Comparison of ENCODE assay signal across 1 cellular context in the genomic region with DNA sequence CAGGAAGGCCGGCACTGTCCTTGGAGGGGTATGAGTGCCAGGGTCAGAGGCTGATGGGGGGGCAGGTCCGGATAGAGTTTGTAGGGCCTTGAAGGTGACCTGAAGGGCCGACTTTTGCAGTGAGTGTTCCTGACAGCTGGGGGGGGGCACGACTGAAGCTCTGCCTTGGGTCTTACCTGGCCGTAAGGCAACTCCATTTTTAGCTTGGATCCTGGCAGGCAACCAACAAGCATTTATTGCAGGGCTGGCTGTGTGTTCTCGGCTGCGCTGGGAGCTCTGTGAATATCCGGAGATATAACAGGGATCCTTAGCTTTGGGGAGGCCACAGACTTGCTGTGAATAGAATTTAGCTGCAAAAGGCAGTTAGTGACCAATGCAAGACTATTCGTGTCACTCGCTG.
TF ChIP-seq lines count a peak whose summit lies in the region.

No MANE protein-coding gene starts in this region.

TF ChIP-seq in GM23338, 12 proteins besides CTCF, POLR2A, EP300 and RAD21:
- TF ChIP-seq, protein P1, sequence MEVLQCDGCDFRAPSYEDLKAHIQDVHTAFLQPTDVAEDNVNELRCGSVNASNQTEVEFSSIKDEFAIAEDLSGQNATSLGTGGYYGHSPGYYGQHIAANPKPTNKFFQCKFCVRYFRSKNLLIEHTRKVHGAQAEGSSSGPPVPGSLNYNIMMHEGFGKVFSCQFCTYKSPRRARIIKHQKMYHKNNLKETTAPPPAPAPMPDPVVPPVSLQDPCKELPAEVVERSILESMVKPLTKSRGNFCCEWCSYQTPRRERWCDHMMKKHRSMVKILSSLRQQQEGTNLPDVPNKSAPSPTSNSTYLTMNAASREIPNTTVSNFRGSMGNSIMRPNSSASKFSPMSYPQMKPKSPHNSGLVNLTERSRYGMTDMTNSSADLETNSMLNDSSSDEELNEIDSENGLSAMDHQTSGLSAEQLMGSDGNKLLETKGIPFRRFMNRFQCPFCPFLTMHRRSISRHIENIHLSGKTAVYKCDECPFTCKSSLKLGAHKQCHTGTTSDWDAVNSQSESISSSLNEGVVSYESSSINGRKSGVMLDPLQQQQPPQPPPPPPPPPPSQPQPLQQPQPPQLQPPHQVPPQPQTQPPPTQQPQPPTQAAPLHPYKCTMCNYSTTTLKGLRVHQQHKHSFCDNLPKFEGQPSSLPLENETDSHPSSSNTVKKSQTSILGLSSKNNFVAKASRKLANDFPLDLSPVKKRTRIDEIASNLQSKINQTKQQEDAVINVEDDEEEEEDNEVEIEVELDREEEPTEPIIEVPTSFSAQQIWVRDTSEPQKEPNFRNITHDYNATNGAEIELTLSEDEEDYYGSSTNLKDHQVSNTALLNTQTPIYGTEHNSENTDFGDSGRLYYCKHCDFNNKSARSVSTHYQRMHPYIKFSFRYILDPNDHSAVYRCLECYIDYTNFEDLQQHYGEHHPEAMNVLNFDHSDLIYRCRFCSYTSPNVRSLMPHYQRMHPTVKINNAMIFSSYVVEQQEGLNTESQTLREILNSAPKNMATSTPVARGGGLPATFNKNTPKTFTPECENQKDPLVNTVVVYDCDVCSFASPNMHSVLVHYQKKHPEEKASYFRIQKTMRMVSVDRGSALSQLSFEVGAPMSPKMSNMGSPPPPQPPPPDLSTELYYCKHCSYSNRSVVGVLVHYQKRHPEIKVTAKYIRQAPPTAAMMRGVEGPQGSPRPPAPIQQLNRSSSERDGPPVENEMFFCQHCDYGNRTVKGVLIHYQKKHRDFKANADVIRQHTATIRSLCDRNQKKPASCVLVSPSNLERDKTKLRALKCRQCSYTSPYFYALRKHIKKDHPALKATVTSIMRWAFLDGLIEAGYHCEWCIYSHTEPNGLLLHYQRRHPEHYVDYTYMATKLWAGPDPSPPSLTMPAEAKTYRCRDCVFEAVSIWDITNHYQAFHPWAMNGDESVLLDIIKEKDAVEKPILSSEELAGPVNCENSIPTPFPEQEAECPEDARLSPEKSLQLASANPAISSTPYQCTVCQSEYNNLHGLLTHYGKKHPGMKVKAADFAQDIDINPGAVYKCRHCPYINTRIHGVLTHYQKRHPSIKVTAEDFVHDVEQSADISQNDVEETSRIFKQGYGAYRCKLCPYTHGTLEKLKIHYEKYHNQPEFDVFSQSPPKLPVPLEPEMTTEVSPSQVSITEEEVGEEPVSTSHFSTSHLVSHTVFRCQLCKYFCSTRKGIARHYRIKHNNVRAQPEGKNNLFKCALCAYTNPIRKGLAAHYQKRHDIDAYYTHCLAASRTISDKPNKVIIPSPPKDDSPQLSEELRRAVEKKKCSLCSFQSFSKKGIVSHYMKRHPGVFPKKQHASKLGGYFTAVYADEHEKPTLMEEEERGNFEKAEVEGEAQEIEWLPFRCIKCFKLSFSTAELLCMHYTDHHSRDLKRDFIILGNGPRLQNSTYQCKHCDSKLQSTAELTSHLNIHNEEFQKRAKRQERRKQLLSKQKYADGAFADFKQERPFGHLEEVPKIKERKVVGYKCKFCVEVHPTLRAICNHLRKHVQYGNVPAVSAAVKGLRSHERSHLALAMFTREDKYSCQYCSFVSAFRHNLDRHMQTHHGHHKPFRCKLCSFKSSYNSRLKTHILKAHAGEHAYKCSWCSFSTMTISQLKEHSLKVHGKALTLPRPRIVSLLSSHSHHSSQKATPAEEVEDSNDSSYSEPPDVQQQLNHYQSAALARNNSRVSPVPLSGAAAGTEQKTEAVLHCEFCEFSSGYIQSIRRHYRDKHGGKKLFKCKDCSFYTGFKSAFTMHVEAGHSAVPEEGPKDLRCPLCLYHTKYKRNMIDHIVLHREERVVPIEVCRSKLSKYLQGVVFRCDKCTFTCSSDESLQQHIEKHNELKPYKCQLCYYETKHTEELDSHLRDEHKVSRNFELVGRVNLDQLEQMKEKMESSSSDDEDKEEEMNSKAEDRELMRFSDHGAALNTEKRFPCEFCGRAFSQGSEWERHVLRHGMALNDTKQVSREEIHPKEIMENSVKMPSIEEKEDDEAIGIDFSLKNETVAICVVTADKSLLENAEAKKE (CRISPR knock-in tag; IDR thresholded peaks at IDR 0.05): no peak
- TF ChIP-seq STAT1 (IDR thresholded peaks at IDR 0.05; ENCODE audit: unreplicated experiment) (no peak), JUNB (IDR thresholded peaks at IDR 0.05; ENCODE audit: unreplicated experiment) (no peak), EZH2phosphoT487 (IDR thresholded peaks at IDR 0.05; ENCODE audit: unreplicated experiment) (no peak), EZH2 (IDR thresholded peaks at IDR 0.05; ENCODE audit: low read depth, unreplicated experiment) (no peak), CREB1 (CRISPR knock-in tag; IDR thresholded peaks at IDR 0.05; ENCODE audit: low read depth) (no peak), ZNF114 (CRISPR knock-in tag; IDR thresholded peaks at IDR 0.05) (no peak), ETS1 (IDR thresholded peaks at IDR 0.05) (no peak), NANOG (IDR thresholded peaks at IDR 0.05; ENCODE audit: borderline replicate concordance) (no peak), ZNF331 (CRISPR knock-in tag; IDR thresholded peaks at IDR 0.05; ENCODE audit: low read depth) (no peak), POLR2AphosphoS5 (IDR thresholded peaks at IDR 0.05; ENCODE audit: low read depth) (no peak)
- TF ChIP-seq, protein P2, sequence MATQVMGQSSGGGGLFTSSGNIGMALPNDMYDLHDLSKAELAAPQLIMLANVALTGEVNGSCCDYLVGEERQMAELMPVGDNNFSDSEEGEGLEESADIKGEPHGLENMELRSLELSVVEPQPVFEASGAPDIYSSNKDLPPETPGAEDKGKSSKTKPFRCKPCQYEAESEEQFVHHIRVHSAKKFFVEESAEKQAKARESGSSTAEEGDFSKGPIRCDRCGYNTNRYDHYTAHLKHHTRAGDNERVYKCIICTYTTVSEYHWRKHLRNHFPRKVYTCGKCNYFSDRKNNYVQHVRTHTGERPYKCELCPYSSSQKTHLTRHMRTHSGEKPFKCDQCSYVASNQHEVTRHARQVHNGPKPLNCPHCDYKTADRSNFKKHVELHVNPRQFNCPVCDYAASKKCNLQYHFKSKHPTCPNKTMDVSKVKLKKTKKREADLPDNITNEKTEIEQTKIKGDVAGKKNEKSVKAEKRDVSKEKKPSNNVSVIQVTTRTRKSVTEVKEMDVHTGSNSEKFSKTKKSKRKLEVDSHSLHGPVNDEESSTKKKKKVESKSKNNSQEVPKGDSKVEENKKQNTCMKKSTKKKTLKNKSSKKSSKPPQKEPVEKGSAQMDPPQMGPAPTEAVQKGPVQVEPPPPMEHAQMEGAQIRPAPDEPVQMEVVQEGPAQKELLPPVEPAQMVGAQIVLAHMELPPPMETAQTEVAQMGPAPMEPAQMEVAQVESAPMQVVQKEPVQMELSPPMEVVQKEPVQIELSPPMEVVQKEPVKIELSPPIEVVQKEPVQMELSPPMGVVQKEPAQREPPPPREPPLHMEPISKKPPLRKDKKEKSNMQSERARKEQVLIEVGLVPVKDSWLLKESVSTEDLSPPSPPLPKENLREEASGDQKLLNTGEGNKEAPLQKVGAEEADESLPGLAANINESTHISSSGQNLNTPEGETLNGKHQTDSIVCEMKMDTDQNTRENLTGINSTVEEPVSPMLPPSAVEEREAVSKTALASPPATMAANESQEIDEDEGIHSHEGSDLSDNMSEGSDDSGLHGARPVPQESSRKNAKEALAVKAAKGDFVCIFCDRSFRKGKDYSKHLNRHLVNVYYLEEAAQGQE (IDR thresholded peaks at IDR 0.05; ENCODE audit: unreplicated experiment): no peak
